ENCODE assay signal across 10 cellular contexts in the genomic region with DNA sequence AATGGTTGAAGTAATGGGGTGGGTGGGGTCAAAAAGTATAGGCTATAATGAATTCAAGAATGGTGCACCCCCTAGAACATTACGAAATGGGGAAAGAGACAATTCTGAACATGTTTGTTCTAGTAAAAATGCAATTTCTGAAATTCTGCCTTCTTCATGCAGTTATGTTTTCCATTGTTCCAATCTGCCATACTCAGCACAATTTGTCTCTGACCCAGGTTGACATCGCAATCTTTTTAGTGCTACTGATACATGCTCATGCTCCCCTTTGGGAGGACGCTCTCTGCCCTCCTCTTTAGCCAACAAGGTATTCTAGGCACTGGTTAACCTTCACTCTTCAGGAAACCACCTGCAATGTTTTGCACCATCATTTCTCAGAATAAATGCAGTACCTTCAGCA.
"Had no signal": no experiment of that assay in that cellular context is flagged by ENCODE, and none has a peak within 500 bp of the region (broad histone marks: within the 10 kb centered on the region; RNA-seq: fewer than 3 reads in every experiment).

No MANE protein-coding gene starts in this region.

- H3K27ac Mint-ChIP-seq: HFFc6 had no signal

- H3K27ac ChIP-seq: GM23248 had no signal

- H2AFZ ChIP-seq: GM23248 had no signal

- H3K9ac ChIP-seq: GM23248 had no signal

- H3K9me3 ChIP-seq: HAP-1 had no signal

- H3K4me3 ChIP-seq: GM23248, HAP-1 had no signal

- H3K4me3 Mint-ChIP-seq: H9, HFFc6 had no signal

- ATAC-seq: HCT116 had no signal

- H3K4me1 Mint-ChIP-seq: H9 had no signal

- H3K36me3 ChIP-seq: HAP-1 had no signal

- DNase-seq: GM23248, GOT3, H7, H9, HCEC 1CT, HFFc6 had no signal

- H3K9me3 Mint-ChIP-seq: H9 had no signal

- FAIRE-seq: H1, H54 had no signal
